Comparison of ENCODE assay signal across 1 cellular context in the genomic region with DNA sequence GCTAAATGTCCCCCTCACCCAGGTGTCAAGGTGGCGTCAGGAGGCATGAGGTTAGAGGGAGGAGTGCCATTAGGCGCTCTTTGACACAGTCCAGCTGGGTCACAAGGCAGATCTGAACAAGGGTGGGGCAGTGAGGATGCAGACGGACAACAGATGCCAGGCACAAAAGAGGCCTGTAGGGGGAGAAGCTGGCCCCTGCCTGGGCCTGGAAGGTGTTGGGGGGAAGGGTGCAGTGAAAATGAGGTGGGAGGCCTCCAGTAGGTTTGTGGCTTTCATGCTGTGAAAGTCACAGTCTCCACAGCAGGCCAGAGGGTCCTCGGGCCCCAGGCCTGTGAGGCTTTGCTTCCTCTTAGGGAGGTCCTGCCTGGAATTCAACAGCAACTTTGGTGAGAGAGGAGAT.
TF ChIP-seq lines count a peak whose summit lies in the region.

No MANE protein-coding gene starts in this region.

TF ChIP-seq in GM23338, 12 proteins besides CTCF, POLR2A, EP300 and RAD21 (continued from another document):
- TF ChIP-seq, protein P1, sequence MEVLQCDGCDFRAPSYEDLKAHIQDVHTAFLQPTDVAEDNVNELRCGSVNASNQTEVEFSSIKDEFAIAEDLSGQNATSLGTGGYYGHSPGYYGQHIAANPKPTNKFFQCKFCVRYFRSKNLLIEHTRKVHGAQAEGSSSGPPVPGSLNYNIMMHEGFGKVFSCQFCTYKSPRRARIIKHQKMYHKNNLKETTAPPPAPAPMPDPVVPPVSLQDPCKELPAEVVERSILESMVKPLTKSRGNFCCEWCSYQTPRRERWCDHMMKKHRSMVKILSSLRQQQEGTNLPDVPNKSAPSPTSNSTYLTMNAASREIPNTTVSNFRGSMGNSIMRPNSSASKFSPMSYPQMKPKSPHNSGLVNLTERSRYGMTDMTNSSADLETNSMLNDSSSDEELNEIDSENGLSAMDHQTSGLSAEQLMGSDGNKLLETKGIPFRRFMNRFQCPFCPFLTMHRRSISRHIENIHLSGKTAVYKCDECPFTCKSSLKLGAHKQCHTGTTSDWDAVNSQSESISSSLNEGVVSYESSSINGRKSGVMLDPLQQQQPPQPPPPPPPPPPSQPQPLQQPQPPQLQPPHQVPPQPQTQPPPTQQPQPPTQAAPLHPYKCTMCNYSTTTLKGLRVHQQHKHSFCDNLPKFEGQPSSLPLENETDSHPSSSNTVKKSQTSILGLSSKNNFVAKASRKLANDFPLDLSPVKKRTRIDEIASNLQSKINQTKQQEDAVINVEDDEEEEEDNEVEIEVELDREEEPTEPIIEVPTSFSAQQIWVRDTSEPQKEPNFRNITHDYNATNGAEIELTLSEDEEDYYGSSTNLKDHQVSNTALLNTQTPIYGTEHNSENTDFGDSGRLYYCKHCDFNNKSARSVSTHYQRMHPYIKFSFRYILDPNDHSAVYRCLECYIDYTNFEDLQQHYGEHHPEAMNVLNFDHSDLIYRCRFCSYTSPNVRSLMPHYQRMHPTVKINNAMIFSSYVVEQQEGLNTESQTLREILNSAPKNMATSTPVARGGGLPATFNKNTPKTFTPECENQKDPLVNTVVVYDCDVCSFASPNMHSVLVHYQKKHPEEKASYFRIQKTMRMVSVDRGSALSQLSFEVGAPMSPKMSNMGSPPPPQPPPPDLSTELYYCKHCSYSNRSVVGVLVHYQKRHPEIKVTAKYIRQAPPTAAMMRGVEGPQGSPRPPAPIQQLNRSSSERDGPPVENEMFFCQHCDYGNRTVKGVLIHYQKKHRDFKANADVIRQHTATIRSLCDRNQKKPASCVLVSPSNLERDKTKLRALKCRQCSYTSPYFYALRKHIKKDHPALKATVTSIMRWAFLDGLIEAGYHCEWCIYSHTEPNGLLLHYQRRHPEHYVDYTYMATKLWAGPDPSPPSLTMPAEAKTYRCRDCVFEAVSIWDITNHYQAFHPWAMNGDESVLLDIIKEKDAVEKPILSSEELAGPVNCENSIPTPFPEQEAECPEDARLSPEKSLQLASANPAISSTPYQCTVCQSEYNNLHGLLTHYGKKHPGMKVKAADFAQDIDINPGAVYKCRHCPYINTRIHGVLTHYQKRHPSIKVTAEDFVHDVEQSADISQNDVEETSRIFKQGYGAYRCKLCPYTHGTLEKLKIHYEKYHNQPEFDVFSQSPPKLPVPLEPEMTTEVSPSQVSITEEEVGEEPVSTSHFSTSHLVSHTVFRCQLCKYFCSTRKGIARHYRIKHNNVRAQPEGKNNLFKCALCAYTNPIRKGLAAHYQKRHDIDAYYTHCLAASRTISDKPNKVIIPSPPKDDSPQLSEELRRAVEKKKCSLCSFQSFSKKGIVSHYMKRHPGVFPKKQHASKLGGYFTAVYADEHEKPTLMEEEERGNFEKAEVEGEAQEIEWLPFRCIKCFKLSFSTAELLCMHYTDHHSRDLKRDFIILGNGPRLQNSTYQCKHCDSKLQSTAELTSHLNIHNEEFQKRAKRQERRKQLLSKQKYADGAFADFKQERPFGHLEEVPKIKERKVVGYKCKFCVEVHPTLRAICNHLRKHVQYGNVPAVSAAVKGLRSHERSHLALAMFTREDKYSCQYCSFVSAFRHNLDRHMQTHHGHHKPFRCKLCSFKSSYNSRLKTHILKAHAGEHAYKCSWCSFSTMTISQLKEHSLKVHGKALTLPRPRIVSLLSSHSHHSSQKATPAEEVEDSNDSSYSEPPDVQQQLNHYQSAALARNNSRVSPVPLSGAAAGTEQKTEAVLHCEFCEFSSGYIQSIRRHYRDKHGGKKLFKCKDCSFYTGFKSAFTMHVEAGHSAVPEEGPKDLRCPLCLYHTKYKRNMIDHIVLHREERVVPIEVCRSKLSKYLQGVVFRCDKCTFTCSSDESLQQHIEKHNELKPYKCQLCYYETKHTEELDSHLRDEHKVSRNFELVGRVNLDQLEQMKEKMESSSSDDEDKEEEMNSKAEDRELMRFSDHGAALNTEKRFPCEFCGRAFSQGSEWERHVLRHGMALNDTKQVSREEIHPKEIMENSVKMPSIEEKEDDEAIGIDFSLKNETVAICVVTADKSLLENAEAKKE (CRISPR knock-in tag; IDR thresholded peaks at IDR 0.05): no peak
